Comparison of ENCODE assay signal across 20 cellular contexts in the genomic region with DNA sequence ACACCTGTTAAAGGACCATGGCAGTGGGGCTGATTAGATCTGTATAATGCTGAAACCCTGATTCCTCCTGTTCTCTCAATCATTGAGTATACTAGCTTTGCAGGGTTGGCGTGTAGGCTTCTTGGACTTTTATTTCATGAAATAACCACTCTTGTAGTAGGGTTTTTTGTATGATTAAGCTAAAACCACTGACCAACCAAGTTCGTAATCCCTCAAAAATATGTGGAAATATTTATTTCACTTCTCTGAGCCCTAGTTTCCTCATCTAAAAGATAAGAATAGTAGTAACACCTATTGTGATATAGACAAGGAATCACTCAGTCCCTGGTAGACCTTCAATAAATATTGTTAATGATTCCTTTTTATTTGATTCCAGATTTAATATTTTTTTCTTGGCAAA. TPM values are rescaled to one million over a fixed set of nuclear protein-coding genes. Genes with fewer than 3 reads are reported as not detected.
A peak's percentile ranks its signal among the peaks of the same experiment; 100 is the strongest.
DNase-seq lines count a peak whose midpoint lies in the region; TF ChIP-seq lines count a peak whose summit lies in the region.
"Had no signal": no experiment of that assay in that cellular context is flagged by ENCODE, and none has a peak within 500 bp of the region (broad histone marks: within the 10 kb centered on the region; RNA-seq: fewer than 3 reads in every experiment).

No MANE protein-coding gene starts in this region.

- POLR2A ChIA-PET in CD4-positive, alpha-beta memory T cell (lab: Charles Lee; ENCODE audit: partially characterized antibody): no interaction called here

- intact Hi-C loops in CD4-positive, alpha-beta memory T cell (cut with micrococcal nuclease): no loop called here
- intact Hi-C loops in sigmoid colon (cut with DNase I): no loop called here

- H3K27me3 ChIP-seq in CD4-positive, alpha-beta memory T cell (ENCODE audit: insufficient read depth, low read length): no peaks in the 10 kb centered on the region
- H3K27me3 ChIP-seq in KMS-11 (ENCODE audit: insufficient read depth, low read depth) (no peaks in the 10 kb centered on the region), sigmoid colon (no peaks in the 10 kb centered on the region)
- H3K27me3 ChIP-seq: tibial artery had no signal

- CTCF ChIA-PET in CD4-positive, alpha-beta memory T cell (lab: Charles Lee; ENCODE audit: partially characterized antibody): no interaction called here

- peak overlapping the region in 5 of 7 donors; percentile 2 to 67 (median 59) for H3K27ac Mint-ChIP-seq in CD4-positive, alpha-beta memory T cell
- peak overlapping the region; percentile 29 for H3K27ac Mint-ChIP-seq in activated naive CD8-positive, alpha-beta T cell treated with anti-CD3 and anti-CD28 coated beads for 36 hours
- H3K27ac Mint-ChIP-seq: activated T-helper 2 cell treated with anti-CD3 and anti-CD28 coated beads, Interferon-gamma antibody, Interleukin-2, Interleukin-4, amounts not matched to agents 10 μg/mL and 5 μg/mL and 100 μg/mL, durations not matched to agents 14 hours and 24 hours and 36 hours had no signal

- no peak for TF ChIP-seq EP300 in sigmoid colon (IDR thresholded peaks at IDR 0.05)

- no peak overlapping the region; the same call in 1 of the 2 replicates for H3K9ac ChIP-seq in KMS-11

- peaks cover 83% of the 10 kb centered on the region for H3K79me2 ChIP-seq in KMS-11 (ENCODE audit: insufficient read depth, low read depth)

- H3K9me3 ChIP-seq in CD4-positive, alpha-beta memory T cell (ENCODE audit: control insufficient read depth in 1 of 2, low read length in 2 of 2): no peaks in the 10 kb centered on the region
- no peaks in the 10 kb centered on the region for H3K9me3 ChIP-seq in sigmoid colon
- H3K9me3 ChIP-seq: tibial artery had no signal

- TF ChIP-seq CTCF in KMS-11 (conservative IDR thresholded peaks at IDR 0.05; ENCODE audit: low read depth, low read length) (no peak), sigmoid colon (IDR thresholded peaks at IDR 0.05) (no peak)

- peaks cover 13% of the 10 kb centered on the region for H4K20me1 ChIP-seq in KMS-11 (ENCODE audit: insufficient read depth)

- no peak overlapping the region for H3K4me3 ChIP-seq in CD4-positive, alpha-beta memory T cell (ENCODE audit: low read length in 2 of 2)
- no peak overlapping the region for H3K4me3 ChIP-seq in KMS-11 (IDR thresholded peaks at IDR 0.05; ENCODE audit: insufficient read depth, low read depth, low read length)
- no peak overlapping the region for H3K4me3 ChIP-seq in sigmoid colon
- H3K4me3 ChIP-seq: PC-9, tibial artery had no signal

- peak overlapping the region; percentile 100 for H3K4me2 ChIP-seq in KMS-11
- H3K4me2 ChIP-seq: PC-9 had no signal

- H2AFZ ChIP-seq in KMS-11 (ENCODE audit: low read depth): no peak overlapping the region
- H2AFZ ChIP-seq: PC-9 had no signal

- no peak overlapping the region for H3K27ac ChIP-seq in CD4-positive, alpha-beta memory T cell (ENCODE audit: low read depth, low read length)
- H3K27ac ChIP-seq in KMS-11: peak overlapping the region; percentile 51; the same call in 1 of the 2 replicates
- H3K27ac ChIP-seq in sigmoid colon: no peak overlapping the region
- H3K27ac ChIP-seq: PC-9, tibial artery had no signal

- H3K9me3 Mint-ChIP-seq in CD4-positive, alpha-beta memory T cell: no peaks in the 10 kb centered on the region
- H3K9me3 Mint-ChIP-seq in activated naive CD8-positive, alpha-beta T cell treated with anti-CD3 and anti-CD28 coated beads for 36 hours: no peaks in the 10 kb centered on the region
- H3K9me3 Mint-ChIP-seq: activated T-helper 2 cell treated with anti-CD3 and anti-CD28 coated beads, Interferon-gamma antibody, Interleukin-2, Interleukin-4, amounts not matched to agents 10 μg/mL and 5 μg/mL and 100 μg/mL, durations not matched to agents 14 hours and 24 hours and 36 hours had no signal

- no peak for DNase-seq in CD4-positive, alpha-beta memory T cell
- DNase-seq in activated naive CD8-positive, alpha-beta T cell treated with anti-CD3 and anti-CD28 coated beads for 36 hours: no peak
- DNase-seq in myocyte (ENCODE audit: low read depth) (peak; percentile 4), sigmoid colon (no peak), AG20443 (ENCODE audit: low spot score) (no peak)
- DNase-seq in stimulated activated CD4-positive, alpha-beta T cell treated with anti-CD3 and anti-CD28 coated beads, Interleukin-4, amount 100 ng/mL, for 1 hour: no peak
- DNase-seq: amniotic stem cell; central memory CD4-positive, alpha-beta T cell; head of caudate nucleus; Karpas-422; left ventricle myocardium superior; NCI-H1436; NCI-H2171 treated with DMSO at 0.1 percent for 48 hours; NCI-H69; occipital lobe; PC-9; retina; tibial artery had no signal

- peaks cover 12% of the 10 kb centered on the region for H3K36me3 ChIP-seq in CD4-positive, alpha-beta memory T cell (ENCODE audit: insufficient read depth, low read length)
- peaks cover 4% of the 10 kb centered on the region; the same call in 1 of the 2 replicates for H3K36me3 ChIP-seq in KMS-11 (ENCODE audit: insufficient read depth)
- H3K36me3 ChIP-seq in sigmoid colon: peaks cover 0 to 35% (median 10%) of the 10 kb centered on the region in 4 donors

- 83 to 93% methylated on average over 2 of the region's 2 CpGs for WGBS in sigmoid colon, 2 donors

- H3K4me1 Mint-ChIP-seq in CD4-positive, alpha-beta memory T cell: peaks cover 34 to 65% (median 49%) of the 10 kb centered on the region in 4 donors
- peaks cover 40% of the 10 kb centered on the region for H3K4me1 Mint-ChIP-seq in activated naive CD8-positive, alpha-beta T cell treated with anti-CD3 and anti-CD28 coated beads for 36 hours

- H3K4me3 Mint-ChIP-seq in CD4-positive, alpha-beta memory T cell: peak overlapping the region in 1 of 8 donors; percentile 9
- H3K4me3 Mint-ChIP-seq in activated naive CD8-positive, alpha-beta T cell treated with anti-CD3 and anti-CD28 coated beads for 36 hours: peak overlapping the region; percentile 14

- no peak for TF ChIP-seq POLR2A in sigmoid colon (IDR thresholded peaks at IDR 0.05)

- no peaks in the 10 kb centered on the region for H3K27me3 Mint-ChIP-seq in CD4-positive, alpha-beta memory T cell
- no peaks in the 10 kb centered on the region for H3K27me3 Mint-ChIP-seq in activated naive CD8-positive, alpha-beta T cell treated with anti-CD3 and anti-CD28 coated beads for 36 hours

- H3K4me1 ChIP-seq in CD4-positive, alpha-beta memory T cell (ENCODE audit: insufficient read depth, low read length): peaks cover 46% of the 10 kb centered on the region
- H3K4me1 ChIP-seq in KMS-11 (ENCODE audit: low read depth, poor library complexity, severe bottlenecking) (peaks cover 63% of the 10 kb centered on the region), sigmoid colon (peaks cover 0 to 27% (median 22%) of the 10 kb centered on the region in 4 donors)

- H3K36me3 Mint-ChIP-seq in CD4-positive, alpha-beta memory T cell: peaks cover 4 to 40% of the 10 kb centered on the region in 2 donors
- H3K36me3 Mint-ChIP-seq in activated naive CD8-positive, alpha-beta T cell treated with anti-CD3 and anti-CD28 coated beads for 36 hours: peaks cover 9% of the 10 kb centered on the region

RNA-seq across cellular contexts. Expression of a gene that starts 4.2 kb away (rescaled TPM):
- total RNA-seq in CD4-positive, alpha-beta memory T cell: 100 to 1,000 TPM in 1 of 2 experiments, 10 to 100 TPM in 1; 93.7 to 101 TPM
- 100 to 1,000 TPM; 136 to 182 TPM for polyA plus RNA-seq in CD4-positive, alpha-beta memory T cell
- 100 to 1,000 TPM; 186 to 193 TPM for total RNA-seq in activated naive CD8-positive, alpha-beta T cell treated with anti-CD3 and anti-CD28 coated beads for 36 hours
- 70.6 and 76.2 TPM in 2 replicates for total RNA-seq in myocyte
- 22.2 TPM for polyA plus RNA-seq in myocyte (2012)
- total RNA-seq in sigmoid colon: 100 to 1,000 TPM in 3 of 4 donors, 10 to 100 TPM in 1; 73.7 to 125 (median 113) TPM
- 10 to 100 TPM; 38.4 to 45.6 (median 44.6) TPM for polyA plus RNA-seq in sigmoid colon

RNA-seq across cellular contexts. Expression of a gene that starts 42.8 kb away (rescaled TPM):
- 100 to 1,000 TPM; 105 to 112 TPM for total RNA-seq in CD4-positive, alpha-beta memory T cell
- 10 to 100 TPM; 50.7 to 59.5 TPM for polyA plus RNA-seq in CD4-positive, alpha-beta memory T cell
- total RNA-seq in activated naive CD8-positive, alpha-beta T cell treated with anti-CD3 and anti-CD28 coated beads for 36 hours: 10 to 100 TPM; 34.4 to 37.7 TPM
- 48.2 and 56.1 TPM in 2 replicates for total RNA-seq in myocyte
- polyA plus RNA-seq in myocyte (2012): 28.7 TPM
- total RNA-seq in sigmoid colon: 100 to 1,000 TPM in 2 of 4 donors, 10 to 100 TPM in 2; 79.2 to 102 (median 97.7) TPM
- polyA plus RNA-seq in sigmoid colon: 10 to 100 TPM in 1 of 3 donors, 1 to 10 TPM in 2; 8.4 to 34.3 (median 8.6) TPM
